Comparison of ENCODE assay signal across 8 cellular contexts in the genomic region with DNA sequence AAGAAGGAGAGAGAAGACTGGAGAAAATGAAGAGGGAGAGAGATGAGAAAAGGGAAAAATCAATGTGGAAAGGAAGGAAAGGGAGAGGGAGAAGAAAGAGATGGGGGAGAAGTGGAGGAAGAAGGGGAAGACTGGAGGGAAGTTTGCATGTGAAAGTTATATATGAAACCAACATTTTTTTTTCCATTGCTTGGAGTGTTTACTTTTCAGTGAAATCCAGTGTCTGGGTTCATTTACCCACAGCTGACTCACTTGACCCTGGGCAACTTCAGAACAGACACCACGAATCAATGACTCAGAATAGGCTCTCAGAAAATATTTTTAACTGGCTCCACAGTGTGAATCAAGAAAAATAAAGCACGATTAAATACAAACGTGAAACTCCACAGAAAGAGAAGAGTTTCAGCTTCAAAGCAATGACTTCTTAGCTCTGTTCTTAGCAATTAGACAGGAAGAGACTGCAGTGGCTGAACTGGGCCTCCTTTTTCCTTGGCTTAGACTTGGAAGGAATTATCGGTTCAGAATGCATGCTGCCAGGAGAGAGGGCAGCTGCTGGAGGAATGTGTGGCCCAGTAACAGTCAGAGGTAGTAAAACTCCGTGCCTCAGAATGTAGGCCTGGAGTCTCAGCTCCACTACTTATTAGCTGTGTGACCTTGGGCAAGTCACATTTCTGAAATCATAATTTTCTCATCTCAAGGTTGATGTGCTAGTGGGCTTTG.
DNase-seq lines count a peak whose midpoint lies in the region; ATAC-seq lines count a peak whose summit lies in the region.

No MANE protein-coding gene starts in this region.

- peak overlapping the region; percentile 50 for H3K27ac ChIP-seq in trophoblast cell (ENCODE audit: low read depth, low read length)

- H4K8ac ChIP-seq in trophoblast cell (ENCODE audit: low read depth, low read length), result no peak overlapping the region

- H3K27me3 ChIP-seq in trophoblast cell (ENCODE audit: insufficient read depth, low read length), result no peaks in the 10 kb centered on the region

- no peak overlapping the region for H4K91ac ChIP-seq in trophoblast cell (ENCODE audit: low read depth, low read length)

- H3K79me2 ChIP-seq in trophoblast cell (ENCODE audit: control insufficient read depth, insufficient read depth, low read length, poor library complexity), result no peaks in the 10 kb centered on the region

- peak overlapping the region; percentile 30 for H3K4me2 ChIP-seq in trophoblast cell (ENCODE audit: low read length)

- no peak overlapping the region for H3K18ac ChIP-seq in trophoblast cell (ENCODE audit: low read length)

- no peak overlapping the region for H3K9ac ChIP-seq in trophoblast cell (ENCODE audit: low read length)

- H3K23ac ChIP-seq in trophoblast cell (ENCODE audit: low read length), result no peak overlapping the region

- H4K12ac ChIP-seq in trophoblast cell (ENCODE audit: low read depth, low read length), result no peak overlapping the region

- H2AFZ ChIP-seq in trophoblast cell (ENCODE audit: insufficient read depth, low read length, poor library complexity), result no peak overlapping the region

- H3K4me3 ChIP-seq in trophoblast cell (ENCODE audit: low read depth, low read length), result no peak overlapping the region

- no peak overlapping the region for H2BK120ac ChIP-seq in trophoblast cell (ENCODE audit: insufficient read depth, low read length, poor library complexity)

- H3K14ac ChIP-seq in trophoblast cell (ENCODE audit: low read length), result no peak overlapping the region

- ATAC-seq in GM21737 (IDR thresholded peaks at IDR 0.05; ENCODE audit: unreplicated experiment) (no peak), HG03521 (IDR thresholded peaks at IDR 0.05; ENCODE audit: unreplicated experiment) (no peak), GM21390 (IDR thresholded peaks at IDR 0.05; ENCODE audit: unreplicated experiment) (no peak)

- peaks cover 2 to 12% of the 10 kb centered on the region in 2 experiments for H3K4me1 ChIP-seq in trophoblast cell (ENCODE audit: control insufficient read depth in 1 of 2, insufficient read depth in 2 of 2, low read length in 2 of 2)

- peak; percentile 97 for DNase-seq in EH (ENCODE audit: low read depth)
- DNase-seq in NCI-H2196 (lab: John Stamatoyannopoulos, UW; ENCODE audit: unreplicated experiment), result peak; percentile 30
- peak; percentile 88 for DNase-seq in epidermal melanocyte (ENCODE audit: insufficient read length, low spot score)
- no peak for DNase-seq in trophoblast cell
- DNase-seq in NCI-H774 (lab: John Stamatoyannopoulos, UW), result no peak

- no peak overlapping the region for H3K4ac ChIP-seq in trophoblast cell (ENCODE audit: low read depth, low read length)

- H3K9me3 ChIP-seq in trophoblast cell (ENCODE audit: insufficient read depth, low read depth, low read length), result no peaks in the 10 kb centered on the region

- H2BK12ac ChIP-seq in trophoblast cell (ENCODE audit: low read length), result peak overlapping the region; percentile 14

- no CpG with 5 or more reads among the region's 5 CpGs for WGBS in trophoblast cell (ENCODE audit: extremely low coverage, insufficient coverage, insufficient read length)

- peak overlapping the region; percentile 0 for H2BK5ac ChIP-seq in trophoblast cell (ENCODE audit: low read depth, low read length, poor library complexity)

- H3K79me1 ChIP-seq in trophoblast cell (ENCODE audit: low read length), result peaks cover 5% of the 10 kb centered on the region

- no peaks in the 10 kb centered on the region for H3K36me3 ChIP-seq in trophoblast cell (ENCODE audit: control insufficient read depth in 1 of 2, insufficient read depth in 2 of 2, low read length in 2 of 2)

- no peak overlapping the region for H2AK5ac ChIP-seq in trophoblast cell (ENCODE audit: low read length)

Comparison
In these comparisons a context has a peak if more than half of its experiments do, and no peak if none do; other contexts are left out.
1. DNase-seq: peak in EH (single experiment), NCI-H2196 (single experiment) and epidermal melanocyte (single experiment); none in trophoblast cell (0 of 2) and NCI-H774 (single experiment).